ENCODE assay signal across 10 cellular contexts in the genomic region with DNA sequence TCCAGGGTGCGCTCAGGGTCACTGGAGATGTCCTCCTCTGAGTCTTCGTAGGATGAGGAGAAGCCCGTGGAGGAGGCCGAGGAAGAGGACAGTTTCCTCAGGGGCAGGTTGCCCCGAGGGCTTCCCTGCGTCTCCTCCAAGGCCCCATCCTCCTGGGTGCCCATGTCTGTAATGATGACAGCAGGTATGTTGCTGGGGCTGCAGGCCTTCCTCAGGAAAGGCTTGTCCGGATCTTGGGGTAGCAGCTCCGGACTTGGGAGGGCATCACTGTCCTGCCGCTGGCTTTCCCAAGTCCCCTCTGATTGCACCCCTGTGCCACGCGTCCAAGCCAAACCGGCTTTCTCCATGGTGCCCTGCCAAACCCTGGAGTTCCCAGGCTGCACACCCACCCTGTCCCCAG. TPM values are rescaled to one million over a fixed set of nuclear protein-coding genes. Genes with fewer than 3 reads are reported as not detected.
A peak's percentile ranks its signal among the peaks of the same experiment; 100 is the strongest.
DNase-seq lines count a peak whose midpoint lies in the region; ATAC-seq, FAIRE-seq and TF ChIP-seq lines count a peak whose summit lies in the region.
"Had no signal": no experiment of that assay in that cellular context is flagged by ENCODE, and none has a peak within 500 bp of the region (broad histone marks: within the 10 kb centered on the region; RNA-seq: fewer than 3 reads in every experiment).

No MANE protein-coding gene starts in this region.

- ATAC-seq in stimulated activated naive CD8-positive, alpha-beta T cell treated with anti-CD3 and anti-CD28 coated beads, Interleukin-15, Interleukin-2, amounts not matched to agents 100 U/mL and 50 U/mL, for 24 hours: no peak
- ATAC-seq in natural killer cell treated with Interleukin-12 subunit alpha and Interleukin-12 subunit beta and Interleukin-15 and Interleukin-18, amount 100 ng/mL, for 72 hours: no peak
- ATAC-seq in pancreas: no peak
- no peak for ATAC-seq in GM21515 (IDR thresholded peaks at IDR 0.05; ENCODE audit: unreplicated experiment)
- ATAC-seq: body of pancreas, foreskin keratinocyte had no signal

- H3K4me1 ChIP-seq in A673 (ENCODE audit: insufficient read depth, low read length, poor library complexity, severe bottlenecking) (peaks cover 9% of the 10 kb centered on the region), pancreas (peaks cover 0 to 17% (median 13%) of the 10 kb centered on the region in 3 donors)

- no peaks in the 10 kb centered on the region for H3K9me3 Mint-ChIP-seq in stimulated activated naive CD8-positive, alpha-beta T cell treated with anti-CD3 and anti-CD28 coated beads, Interleukin-15, Interleukin-2, amounts not matched to agents 100 ng/mL and 50 ng/mL, for 24 hours
- H3K9me3 Mint-ChIP-seq in natural killer cell treated with Interleukin-12 subunit alpha and Interleukin-12 subunit beta and Interleukin-15 and Interleukin-18, amount 100 ng/mL, for 72 hours: no peaks in the 10 kb centered on the region

- intact Hi-C loops in A673 (cut with micrococcal nuclease; ENCODE audit: unreplicated experiment) (loop anchor here (5.0 kb wide), 1 partner anchor 202 kb away; no protein-coding TSS in a partner anchor), pancreas (cut with DNase I) (no loop called here)

- POLR2A ChIA-PET in A673 (lab: Charles Lee; ENCODE audit: low non-redundant PET): no interaction called here

- no TSS peak for BruUV-seq in A673 (replicated peaks; lab: Mats Ljungman, UMichigan)

- CTCF ChIA-PET in A673 (lab: Charles Lee): interaction anchor here (0.6 kb wide), 1 partner anchor 105 kb away, joined by 3 read pairs; no protein-coding TSS in a partner anchor

- H3K4me3 ChIP-seq in A673 (ENCODE audit: low read depth, low read length, poor library complexity, severe bottlenecking) (no peak overlapping the region), pancreas (no peak overlapping the region)
- H3K4me3 ChIP-seq: body of pancreas had no signal

- WGBS in pancreas, 2 donors: 77 to 82% methylated on average over 10 to 12 of the region's 12 CpGs

- H3K9me3 ChIP-seq in A673 (ENCODE audit: low read depth, low read length, poor library complexity, severe bottlenecking) (no peaks in the 10 kb centered on the region), pancreas (no peaks in the 10 kb centered on the region)
- H3K9me3 ChIP-seq: body of pancreas had no signal

- no peak for DNase-seq in stimulated activated naive CD8-positive, alpha-beta T cell treated with anti-CD3 and anti-CD28 coated beads, Interleukin-15, Interleukin-2, amounts not matched to agents 100 U/mL and 50 U/mL, for 24 hours
- DNase-seq in natural killer cell treated with Interleukin-12 subunit alpha and Interleukin-12 subunit beta and Interleukin-15 and Interleukin-18, amount 100 ng/mL, for 72 hours (ENCODE audit: low spot score): no peak
- no peak for DNase-seq in A673 (ENCODE audit: low spot score)
- DNase-seq in pancreas: no peak
- DNase-seq in MV-4-11 (lab: John Stamatoyannopoulos, UW): no peak
- DNase-seq: body of pancreas, foreskin keratinocyte had no signal

- FAIRE-seq in pancreas (lab: Jason Lieb, UNC): no peak

- H3K27me3 ChIP-seq in A673 (replicated peaks; ENCODE audit: insufficient read depth, low read depth, low read length, poor library complexity): no peaks in the 10 kb centered on the region
- H3K27me3 ChIP-seq in pancreas: no peaks in the 10 kb centered on the region
- H3K27me3 ChIP-seq: body of pancreas, foreskin keratinocyte had no signal

- H3K27ac ChIP-seq in cingulate gyrus (ENCODE audit: low read depth, low read length) (peak overlapping the region; percentile 91), A673 (ENCODE audit: low read depth, low read length, poor library complexity, severe bottlenecking) (no peak overlapping the region), pancreas (no peak overlapping the region)
- H3K27ac ChIP-seq: body of pancreas, foreskin keratinocyte had no signal

- peak overlapping the region; percentile 55 for H3K27ac Mint-ChIP-seq in stimulated activated naive CD8-positive, alpha-beta T cell treated with anti-CD3 and anti-CD28 coated beads, Interleukin-15, Interleukin-2, amounts not matched to agents 100 ng/mL and 50 ng/mL, for 24 hours
- no peak overlapping the region for H3K27ac Mint-ChIP-seq in natural killer cell treated with Interleukin-12 subunit alpha and Interleukin-12 subunit beta and Interleukin-15 and Interleukin-18, amount 100 ng/mL, for 72 hours

- H3K36me3 Mint-ChIP-seq in stimulated activated naive CD8-positive, alpha-beta T cell treated with anti-CD3 and anti-CD28 coated beads, Interleukin-15, Interleukin-2, amounts not matched to agents 100 ng/mL and 50 ng/mL, for 24 hours (ENCODE audit: low read depth): peaks cover 45% of the 10 kb centered on the region
- H3K36me3 Mint-ChIP-seq in natural killer cell treated with Interleukin-12 subunit alpha and Interleukin-12 subunit beta and Interleukin-15 and Interleukin-18, amount 100 ng/mL, for 72 hours: peaks cover 28% of the 10 kb centered on the region

- H3K27me3 Mint-ChIP-seq in stimulated activated naive CD8-positive, alpha-beta T cell treated with anti-CD3 and anti-CD28 coated beads, Interleukin-15, Interleukin-2, amounts not matched to agents 100 ng/mL and 50 ng/mL, for 24 hours: no peaks in the 10 kb centered on the region
- H3K27me3 Mint-ChIP-seq in natural killer cell treated with Interleukin-12 subunit alpha and Interleukin-12 subunit beta and Interleukin-15 and Interleukin-18, amount 100 ng/mL, for 72 hours: no peaks in the 10 kb centered on the region

- TF ChIP-seq CTCF in A673 (conservative IDR thresholded peaks at IDR 0.05; ENCODE audit: low read depth, low read length) (no peak), pancreas (IDR thresholded peaks at IDR 0.05) (no peak)

- H3K4me1 Mint-ChIP-seq in stimulated activated naive CD8-positive, alpha-beta T cell treated with anti-CD3 and anti-CD28 coated beads, Interleukin-15, Interleukin-2, amounts not matched to agents 100 ng/mL and 50 ng/mL, for 24 hours (ENCODE audit: low read depth): peaks cover 67% of the 10 kb centered on the region
- H3K4me1 Mint-ChIP-seq in natural killer cell treated with Interleukin-12 subunit alpha and Interleukin-12 subunit beta and Interleukin-15 and Interleukin-18, amount 100 ng/mL, for 72 hours (ENCODE audit: low read depth in 2 of 2): peaks cover 42 to 52% of the 10 kb centered on the region in 2 donors

- H3K36me3 ChIP-seq in A673 (ENCODE audit: insufficient read depth, low read length, poor library complexity, severe bottlenecking) (no peaks in the 10 kb centered on the region), pancreas (no peaks in the 10 kb centered on the region)

- peak overlapping the region; percentile 99 for H3K4me3 Mint-ChIP-seq in stimulated activated naive CD8-positive, alpha-beta T cell treated with anti-CD3 and anti-CD28 coated beads, Interleukin-15, Interleukin-2, amounts not matched to agents 100 ng/mL and 50 ng/mL, for 24 hours
- peak overlapping the region; percentile 82 for H3K4me3 Mint-ChIP-seq in natural killer cell treated with Interleukin-12 subunit alpha and Interleukin-12 subunit beta and Interleukin-15 and Interleukin-18, amount 100 ng/mL, for 72 hours

RNA-seq across cellular contexts. Expression of gene ITPKB, which starts 3.5 kb away (rescaled TPM):
- total RNA-seq in natural killer cell treated with Interleukin-12 subunit alpha and Interleukin-12 subunit beta and Interleukin-15 and Interleukin-18, amount 100 ng/mL, for 72 hours: 10 to 100 TPM; 27.2 to 35.2 TPM
- 12.5 and 14.1 TPM in 2 replicates for total RNA-seq in A673 (2021)
- total RNA-seq in pancreas: 10 to 100 TPM in 1 of 6 donors, 1 to 10 TPM in 5; 5.0 to 13.9 (median 5.9) TPM
- 1 to 10 TPM; 3.8 to 4.6 TPM for polyA plus RNA-seq in pancreas
